In the genomic region with DNA sequence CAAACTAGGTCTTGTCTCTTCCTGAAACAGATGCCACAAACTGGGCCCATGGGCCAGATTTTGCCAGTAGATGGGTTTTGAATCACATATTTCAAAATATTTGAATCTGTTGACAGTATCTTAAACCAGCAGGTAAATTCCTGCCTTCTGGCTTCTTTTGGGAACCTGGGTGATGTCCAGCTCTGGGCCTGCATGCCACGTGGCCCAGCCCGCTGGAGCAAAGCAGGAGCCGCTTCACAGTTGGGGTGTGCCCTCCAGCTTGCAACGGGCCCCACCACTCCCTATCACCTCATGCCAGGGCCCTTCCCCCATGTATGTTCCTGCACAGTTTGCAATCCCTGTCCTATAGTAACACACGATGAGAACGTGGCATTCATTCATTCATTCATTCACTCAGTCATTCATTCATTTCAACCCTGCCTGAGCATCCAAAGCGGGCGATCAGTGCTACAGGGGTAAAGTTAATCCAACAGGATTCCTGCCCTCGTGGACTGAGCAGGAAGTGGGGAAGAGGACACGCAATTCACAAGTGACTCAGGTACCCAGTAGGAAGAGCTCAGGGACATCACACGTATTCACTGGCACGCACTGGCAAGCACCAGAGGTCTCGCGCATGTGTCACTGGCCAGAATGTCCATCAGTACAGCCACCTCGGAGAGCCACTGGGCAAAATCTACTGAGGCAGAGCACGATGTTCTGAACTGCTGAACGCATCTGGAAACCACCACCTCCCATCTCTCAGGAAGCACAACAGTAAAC, we compare ENCODE assay signal across 28 cellular contexts. TPM values are rescaled to one million over a fixed set of nuclear protein-coding genes. Genes with fewer than 3 reads are reported as not detected.
A peak's percentile ranks its signal among the peaks of the same experiment; 100 is the strongest.
DNase-seq lines count a peak whose midpoint lies in the region; ATAC-seq, FAIRE-seq and TF ChIP-seq lines count a peak whose summit lies in the region.
"Had no signal": no experiment of that assay in that cellular context is flagged by ENCODE, and none has a peak within 500 bp of the region (broad histone marks: within the 10 kb centered on the region; RNA-seq: fewer than 3 reads in every experiment).

No MANE protein-coding gene starts in this region.

- peaks cover 74% of the 10 kb centered on the region for H3K79me2 ChIP-seq in K562 (ENCODE audit: control insufficient read depth, insufficient read depth, low read length)

- POLR2A ChIA-PET in A549 (lab: Yijun Ruan, JAX) (no interaction called here), K562 (lab: Yijun Ruan, JAX) (interaction anchor here (1.0 to 1.1 kb wide), 2 partner anchors 11 to 75 kb away, joined by 3 to 4 read pairs; no protein-coding TSS in a partner anchor)

- H3K4me1 Mint-ChIP-seq in immature natural killer cell, result no peaks in the 10 kb centered on the region
- H3K4me1 Mint-ChIP-seq: activated B cell treated with CpG ODN at 0.5 μM for 24 hours; activated naive CD4-positive, alpha-beta T cell treated with anti-CD3 and anti-CD28 coated beads, Interleukin-2, amount 50 U/mL, for 24 hours had no signal

- peak overlapping the region in 1 of 2 experiments; percentile 71; a peak in 1 of 4 replicates for H3K9ac ChIP-seq in K562 (ENCODE audit: insufficient read depth in 1 of 2, low read depth in 2 of 2, low read length in 2 of 2)

- H3K4me3 ChIP-seq in A549, result no peak overlapping the region
- no peak overlapping the region for H3K4me3 ChIP-seq in K562
- H3K4me3 ChIP-seq: cardiac muscle cell, heart left ventricle, skin epidermis had no signal

- H3K9me3 ChIP-seq in A549 (no peaks in the 10 kb centered on the region), K562 (replicated peaks; ENCODE audit: control insufficient read depth, insufficient read depth, low read depth, low read length) (no peaks in the 10 kb centered on the region)
- H3K9me3 ChIP-seq: heart left ventricle had no signal

- TF ChIP-seq POLR2A in A549 (IDR thresholded peaks at IDR 0.05; ENCODE audit: low read length), result no peak
- TF ChIP-seq POLR2A in K562 (conservative IDR thresholded peaks at IDR 0.05), result no peak

- FAIRE-seq in A549 (lab: Jason Lieb, UNC) (no peak), K562 (lab: Jason Lieb, UNC) (no peak)
- FAIRE-seq: endothelial cell of umbilical vein, H54 had no signal

- intact Hi-C loops in K562 (cut with micrococcal nuclease), result no loop called here
- intact Hi-C loops in left colon (cut with DNase I, micrococcal nuclease), result no loop called here

- H3K36me3 ChIP-seq in K562 (ENCODE audit: control insufficient read depth, insufficient read depth, low read length), result peaks cover 51% of the 10 kb centered on the region; the same call in 2 of the 3 replicates
- H3K36me3 ChIP-seq: cardiac muscle cell, heart left ventricle had no signal

- H3K27ac ChIP-seq in A549 (peak overlapping the region; percentile 84 to 93), K562 (ENCODE audit: extremely low read depth, low read depth, low read length) (no peak overlapping the region)
- H3K27ac ChIP-seq: cardiac muscle cell, skin epidermis had no signal

- H3K9me3 Mint-ChIP-seq in immature natural killer cell, result no peaks in the 10 kb centered on the region
- H3K9me3 Mint-ChIP-seq: activated B cell treated with CpG ODN at 0.5 μM for 24 hours; activated naive CD4-positive, alpha-beta T cell treated with anti-CD3 and anti-CD28 coated beads, Interleukin-2, amount 50 U/mL, for 24 hours; activated T-helper 1 cell treated with anti-CD3 and anti-CD28 coated beads, Interleukin-12 subunit alpha, Interleukin-12 subunit beta, Interleukin-2, Interleukin-4 antibody, amounts not matched to agents 30 ng/mL and 10 ng/mL and 1 ng/mL, durations not matched to agents 14 hours and 24 hours and 36 hours; dendritic cell treated with granulocyte-macrophage colony-stimulating factor and Interleukin-4, amounts not matched to agents 40 ng/mL and 50 ng/mL, for 4 days; memory B cell had no signal

- H3K4me2 ChIP-seq in A549 (peak overlapping the region; percentile 70), K562 (ENCODE audit: insufficient read depth, low read length) (no peak overlapping the region)

- CTCF ChIA-PET in A549 (lab: Yijun Ruan, JAX), result interaction anchor here (0.7 to 2.9 kb wide), 8 partner anchors 8 to 848 kb away, joined by 3 to 7 read pairs (median 3); no protein-coding TSS in a partner anchor
- CTCF ChIA-PET in K562 (lab: Yijun Ruan, JAX; ENCODE audit: low intra/inter-chr PET ratio), result no interaction called here

- no peaks in the 10 kb centered on the region for H4K20me1 ChIP-seq in K562 (replicated peaks; ENCODE audit: control insufficient read depth, insufficient read depth, low read length)

- ATAC-seq in A549 (no peak), K562 (no peak), left colon (peak; percentile 25)
- ATAC-seq: heart left ventricle had no signal

- no TSS peak for BruUV-seq in K562 (replicated peaks; lab: Mats Ljungman, UMichigan)

- H3K27me3 ChIP-seq in K562 (ENCODE audit: control insufficient read depth in 2 of 2, insufficient read depth in 2 of 2, low read length in 2 of 2), result no peaks in the 10 kb centered on the region
- H3K27me3 ChIP-seq: cardiac muscle cell, heart left ventricle had no signal

- no peak for TF ChIP-seq CTCF in A549 (IDR thresholded peaks at IDR 0.05)
- no peak for TF ChIP-seq CTCF in K562 (IDR thresholded peaks at IDR 0.05 in 2 of 3, conservative IDR thresholded peaks at IDR 0.05 in 1 of 3; ENCODE audit: insufficient read depth in 2 of 3, low read depth in 1 of 3, low read length in 3 of 3)

- TF ChIP-seq EP300 in A549 (IDR thresholded peaks at IDR 0.05) (no peak), K562 (IDR thresholded peaks at IDR 0.05; ENCODE audit: low read length) (no peak)

- peaks cover 0 to 3% (median 2%) of the 10 kb centered on the region in 3 donors for H3K27me3 Mint-ChIP-seq in immature natural killer cell (ENCODE audit: low read depth in 3 of 3)
- H3K27me3 Mint-ChIP-seq: activated B cell treated with CpG ODN at 0.5 μM for 24 hours; activated naive CD4-positive, alpha-beta T cell treated with anti-CD3 and anti-CD28 coated beads, Interleukin-2, amount 50 U/mL, for 24 hours; dendritic cell treated with granulocyte-macrophage colony-stimulating factor and Interleukin-4, amounts not matched to agents 40 ng/mL and 50 ng/mL, for 4 days; memory B cell had no signal

- H3K27ac Mint-ChIP-seq in immature natural killer cell, result no peak overlapping the region
- H3K27ac Mint-ChIP-seq: activated B cell treated with CpG ODN at 0.5 μM for 24 hours; activated naive CD4-positive, alpha-beta T cell treated with anti-CD3 and anti-CD28 coated beads, Interleukin-2, amount 50 U/mL, for 24 hours; activated T-helper 1 cell treated with anti-CD3 and anti-CD28 coated beads, Interleukin-12 subunit alpha, Interleukin-12 subunit beta, Interleukin-2, Interleukin-4 antibody, amounts not matched to agents 30 ng/mL and 10 ng/mL and 1 ng/mL, durations not matched to agents 14 hours and 24 hours and 36 hours; dendritic cell treated with granulocyte-macrophage colony-stimulating factor and Interleukin-4, amounts not matched to agents 40 ng/mL and 50 ng/mL, for 4 days; memory B cell had no signal

- in situ Hi-C loops in K562 (cut with MboI), result no loop called here

- H3K9me1 ChIP-seq in K562 (ENCODE audit: control insufficient read depth, insufficient read depth, low read length), result peaks cover 8% of the 10 kb centered on the region

- no peak overlapping the region for H2AFZ ChIP-seq in K562 (ENCODE audit: low read depth, low read length)

- no peak for TF ChIP-seq RAD21 in A549 (conservative IDR thresholded peaks at IDR 0.05 in 1 of 2, IDR thresholded peaks at IDR 0.05 in 1 of 2)
- no peak for TF ChIP-seq RAD21 in K562 (CRISPR knock-in tag; conservative IDR thresholded peaks at IDR 0.05 in 1 of 2, IDR thresholded peaks at IDR 0.05 in 1 of 2)

- no peak overlapping the region for H3K4me3 Mint-ChIP-seq in immature natural killer cell
- H3K4me3 Mint-ChIP-seq: activated B cell treated with CpG ODN at 0.5 μM for 24 hours; activated naive CD4-positive, alpha-beta T cell treated with anti-CD3 and anti-CD28 coated beads, Interleukin-2, amount 50 U/mL, for 24 hours; activated T-helper 1 cell treated with anti-CD3 and anti-CD28 coated beads, Interleukin-12 subunit alpha, Interleukin-12 subunit beta, Interleukin-2, Interleukin-4 antibody, amounts not matched to agents 30 ng/mL and 10 ng/mL and 1 ng/mL, durations not matched to agents 14 hours and 24 hours and 36 hours; dendritic cell treated with granulocyte-macrophage colony-stimulating factor and Interleukin-4, amounts not matched to agents 40 ng/mL and 50 ng/mL, for 4 days; memory B cell had no signal

- no peak for DNase-seq in A549 (ENCODE audit: low read depth in 1 of 2, low spot score in 1 of 2)
- peak in 75 of 76 experiments; percentile 17 to 86 (median 67) for DNase-seq in HUDEP-2 (lab: John Stamatoyannopoulos, UW; ENCODE audit: unreplicated experiment in 76 of 76)
- no peak for DNase-seq in K562 (ENCODE audit: extremely low read depth in 1 of 4, low spot score in 3 of 4)
- DNase-seq in left colon, result peak in 1 of 2 donors; percentile 31
- DNase-seq in NCI-H128 (lab: John Stamatoyannopoulos, UW; ENCODE audit: unreplicated experiment), result no peak
- no peak for DNase-seq in stimulated activated CD4-positive, alpha-beta T cell treated with anti-CD3 and anti-CD28 coated beads, Interleukin-15, amount 100 ng/mL, for 24 hours
- DNase-seq in retina, result no peak
- DNase-seq in immature natural killer cell, result no peak
- DNase-seq: activated B cell treated with CpG ODN at 0.5 μM for 24 hours; anterior cingulate cortex; DMS79; heart left ventricle; left cardiac atrium; MM.1S; NCI-H146; NCI-H524 treated with DMSO at 0.1 percent for 48 hours; nucleus accumbens; Right ventricle myocardium superior; stimulated activated CD4-positive, alpha-beta T cell treated with anti-CD3 and anti-CD28 coated beads, Interleukin-1b, Interleukin-23, amount 100 ng/mL, for 48 hours; T-helper 9 cell had no signal

- no peaks in the 10 kb centered on the region for H3K36me3 Mint-ChIP-seq in immature natural killer cell
- H3K36me3 Mint-ChIP-seq: activated naive CD4-positive, alpha-beta T cell treated with anti-CD3 and anti-CD28 coated beads, Interleukin-2, amount 50 U/mL, for 24 hours; memory B cell had no signal

- 84% methylated on average over 17 of the region's 17 CpGs for WGBS in A549 (ENCODE audit: missing lambda C conversion rate)
- WGBS in K562 (ENCODE audit: insufficient coverage, low coverage, missing lambda C conversion rate), result 80% methylated on average over 17 of the region's 17 CpGs

- peaks cover 59% of the 10 kb centered on the region for H3K4me1 ChIP-seq in A549
- peaks cover 0 to 18% of the 10 kb centered on the region in 2 experiments; a peak in 3 of 5 replicates for H3K4me1 ChIP-seq in K562 (replicated peaks in 1 of 2; ENCODE audit: control insufficient read depth in 2 of 2, insufficient read depth in 2 of 2, low read length in 2 of 2)

RNA-seq across cellular contexts. Expression of a gene that starts 27.8 kb away (rescaled TPM):
- polyA plus RNA-seq in A549 (2011; rRNA removed) (81.1 and 111 TPM in 2 replicates), A549 (2017; fragmentation: RNase III; extraction: RNeasy Plus Mini Kit Qiagen cat#74134 plus additional on column Dnase treatment) (151 to 160 TPM (median 154 TPM) in 3 replicates), K562 (2011; rRNA removed) (81.9 and 168 TPM in 2 replicates), K562 (2014; fragmentation: Illumina TruSeq; extraction: Trizol) (143 and 152 TPM in 2 replicates), K562 (2014; fragmentation: Nextera tagmentation; extraction: Ambion mirVana) (1 to 10 TPM in 1 of 2 experiments, under 1 TPM in 1; 0.56 to 4.7 TPM), K562 (2014; rRNA removed) (79.2 and 92.6 TPM in 2 replicates), immature natural killer cell (10 to 100 TPM in 1 of 3 donors, 1 to 10 TPM in 2; 1.3 to 10.5 (median 2.4) TPM)
- polyA plus RNA-seq in A549 (2012; cell fraction: cytosol; rRNA removed), result 281 and 385 TPM in 2 replicates
- 568 and 899 TPM in 2 replicates for polyA plus RNA-seq in A549 (2012; cell fraction: nucleus; rRNA removed)
- polyA minus RNA-seq in A549 (2011; rRNA and poly(A)+ RNA removed), result 151 and 173 TPM in 2 replicates
- 238 and 543 TPM in 2 replicates for total RNA-seq in K562 (2011; cell fraction: chromatin; rRNA removed; ENCODE audit: low replicate concordance)
- 351 and 425 TPM in 2 replicates for total RNA-seq in K562 (2011; cell fraction: nucleolus; rRNA removed)
- 354 and 357 TPM in 2 replicates for total RNA-seq in K562 (2011; cell fraction: nucleoplasm; rRNA removed)
- total RNA-seq in K562 (2014; rRNA removed) (52.8 and 83.0 TPM in 2 replicates), K562 (2014; rRNA removed; fragmentation: Illumina TruSeq; extraction: Trizol) (30.9 and 38.4 TPM in 2 replicates), K562 (2015; rRNA removed; fragmentation: Illumina TruSeq; extraction: Trizol) (36.0 and 38.7 TPM in 2 replicates), K562 (2021) (148 and 157 TPM in 2 replicates), left colon (10 to 100 TPM; 39.1 to 66.1 TPM)
- 161 and 163 TPM in 2 replicates for polyA plus RNA-seq in K562 (2011; cell fraction: cytosol; rRNA removed)
- 435 and 491 TPM in 2 replicates for polyA plus RNA-seq in K562 (2011; cell fraction: nucleus; rRNA removed)
- 87.6 and 124 TPM in 2 replicates for polyA plus RNA-seq in K562 (2012)
- 83.0 and 106 TPM in 2 replicates for polyA minus RNA-seq in K562 (2011; rRNA and poly(A)+ RNA removed)
- 90.2 and 100 TPM in 2 replicates for polyA minus RNA-seq in K562 (2011; cell fraction: cytosol; rRNA and poly(A)+ RNA removed)
- polyA minus RNA-seq in K562 (2011; cell fraction: nucleus; rRNA and poly(A)+ RNA removed), result 82.3 and 143 TPM in 2 replicates

Comparison
In these comparisons a context has a peak if more than half of its experiments do, and no peak if none do; other contexts are left out.
1. DNase-seq: peak in HUDEP-2 (75 of 76); none in A549 (0 of 2), K562 (0 of 4), NCI-H128 (single experiment), stimulated activated CD4-positive, alpha-beta T cell treated with anti-CD3 and anti-CD28 coated beads, Interleukin-15, amount 100 ng/mL, for 24 hours (single experiment), retina (single experiment) and immature natural killer cell (0 of 3).